1 cellular context compared by ENCODE assay signal in the genomic region with DNA sequence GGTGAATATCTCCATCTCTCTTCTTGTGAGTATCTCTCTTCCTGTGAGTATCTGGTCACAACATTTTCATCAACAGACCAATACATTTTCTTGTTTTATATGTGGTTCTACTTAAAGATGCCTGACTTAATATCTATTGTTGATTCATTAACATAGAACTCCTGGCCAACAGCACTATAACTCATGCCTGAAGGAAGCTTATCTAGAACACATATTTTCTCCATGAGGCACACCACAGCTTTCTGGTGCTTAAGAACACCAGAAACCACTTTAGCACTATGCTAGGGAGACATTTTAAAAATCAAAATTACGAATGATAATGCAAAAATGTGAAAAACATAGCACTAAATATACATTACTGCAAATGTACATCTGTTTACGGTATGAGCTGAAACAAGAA.
TF ChIP-seq lines count a peak whose summit lies in the region.

No MANE protein-coding gene starts in this region.

TF ChIP-seq in IMR-90, 13 proteins besides CTCF, POLR2A, EP300 and RAD21:
- TF ChIP-seq FOS (IDR thresholded peaks at IDR 0.05; ENCODE audit: low read depth, low read length), result 0 out of 2 replicates have a peak, but pooled peaks have one; percentile 10
- no peak for TF ChIP-seq MAFK (IDR thresholded peaks at IDR 0.05; ENCODE audit: low read depth, low read length)
- TF ChIP-seq RFX5 (IDR thresholded peaks at IDR 0.05; ENCODE audit: low read depth, low read length), result no peak
